Comparison of ENCODE assay signal across 21 cellular contexts in the genomic region with DNA sequence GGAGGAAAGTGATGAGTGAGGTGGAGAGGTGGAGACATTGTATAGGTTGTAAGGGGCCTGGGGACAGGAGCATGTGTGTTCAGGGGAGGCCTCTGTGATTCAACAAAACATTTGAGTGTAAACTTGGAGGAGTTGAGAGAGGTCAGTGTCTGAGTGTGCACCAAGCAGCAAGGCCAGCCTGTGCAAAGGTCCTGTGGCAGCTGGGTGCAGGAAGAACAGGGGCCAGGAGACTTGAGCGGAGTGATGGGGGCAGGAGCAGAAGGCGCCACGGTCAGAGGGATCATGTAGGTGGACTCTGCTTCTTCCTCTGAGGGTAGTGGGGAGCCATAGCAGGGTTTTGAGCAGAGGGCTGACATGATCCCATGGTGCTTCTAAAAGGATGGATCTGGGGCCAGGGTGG. TPM values are rescaled to one million over a fixed set of nuclear protein-coding genes. Genes with fewer than 3 reads are reported as not detected.
DNase-seq lines count a peak whose midpoint lies in the region; ATAC-seq, FAIRE-seq and TF ChIP-seq lines count a peak whose summit lies in the region.
"Had no signal": no experiment of that assay in that cellular context is flagged by ENCODE, and none has a peak within 500 bp of the region (broad histone marks: within the 10 kb centered on the region; RNA-seq: fewer than 3 reads in every experiment).

No MANE protein-coding gene starts in this region.

- H3K27me3 ChIP-seq in left ventricle myocardium inferior (ENCODE audit: low read depth) (peaks cover 58% of the 10 kb centered on the region), astrocyte (ENCODE audit: insufficient read depth, low read length) (peaks cover 7% of the 10 kb centered on the region)

- no peaks in the 10 kb centered on the region for H3K79me2 ChIP-seq in astrocyte (ENCODE audit: insufficient read depth, low read length)

- peaks cover 50% of the 10 kb centered on the region for H3K27me3 Mint-ChIP-seq in astrocyte (ENCODE audit: low read depth, unreplicated experiment)
- peaks cover 5% of the 10 kb centered on the region for H3K27me3 Mint-ChIP-seq in glutamatergic neuron (ENCODE audit: unreplicated experiment)
- no peaks in the 10 kb centered on the region for H3K27me3 Mint-ChIP-seq in type B pancreatic cell

- ATAC-seq in left ventricle myocardium superior (no peak), GM19328 (IDR thresholded peaks at IDR 0.05; ENCODE audit: unreplicated experiment) (no peak)
- ATAC-seq: GM23338 had no signal

- TF ChIP-seq CTCF in left ventricle myocardium inferior (IDR thresholded peaks at IDR 0.05; ENCODE audit: borderline replicate concordance) (no peak), astrocyte (IDR thresholded peaks at IDR 0.05; ENCODE audit: insufficient read depth, low read depth, low read length) (no peak), glutamatergic neuron (IDR thresholded peaks at IDR 0.05; ENCODE audit: partially characterized antibody, unreplicated experiment) (no peak), type B pancreatic cell (conservative IDR thresholded peaks at IDR 0.05) (no peak)

- H3K36me3 Mint-ChIP-seq in astrocyte (ENCODE audit: low read depth, unreplicated experiment) (peaks cover 2% of the 10 kb centered on the region), glutamatergic neuron (ENCODE audit: unreplicated experiment) (peaks cover 4% of the 10 kb centered on the region), type B pancreatic cell (no peaks in the 10 kb centered on the region)
- H3K36me3 Mint-ChIP-seq: CD4-positive, alpha-beta memory T cell had no signal

- H3K9ac ChIP-seq in astrocyte (ENCODE audit: low read length): no peak overlapping the region

- peaks cover 31% of the 10 kb centered on the region for H4K20me1 ChIP-seq in astrocyte (ENCODE audit: insufficient read depth, low read length)

- H3K9me3 Mint-ChIP-seq in astrocyte (ENCODE audit: unreplicated experiment): peaks cover 1% of the 10 kb centered on the region
- peaks cover 4% of the 10 kb centered on the region for H3K9me3 Mint-ChIP-seq in glutamatergic neuron (ENCODE audit: unreplicated experiment)
- peaks cover 3% of the 10 kb centered on the region for H3K9me3 Mint-ChIP-seq in type B pancreatic cell

- no peak for FAIRE-seq in astrocyte (lab: Jason Lieb, UNC)
- FAIRE-seq: A549, D721Med, G401.6, GM12892, GM19239, H54 had no signal

- no peaks in the 10 kb centered on the region for H3K4me1 ChIP-seq in left ventricle myocardium inferior
- H3K4me1 ChIP-seq in astrocyte (ENCODE audit: insufficient read depth, low read length): no peaks in the 10 kb centered on the region
- H3K4me1 ChIP-seq: A549, HAP-1 had no signal

- no peak overlapping the region for H3K4me2 ChIP-seq in astrocyte (ENCODE audit: low read length)
- H3K4me2 ChIP-seq: A549, GM23338 had no signal

- no peaks in the 10 kb centered on the region for H3K4me1 Mint-ChIP-seq in astrocyte (ENCODE audit: low read depth, unreplicated experiment)
- H3K4me1 Mint-ChIP-seq in glutamatergic neuron (ENCODE audit: low read depth, unreplicated experiment): peaks cover 4% of the 10 kb centered on the region
- H3K4me1 Mint-ChIP-seq in type B pancreatic cell (ENCODE audit: unreplicated experiment): peaks cover 4% of the 10 kb centered on the region
- H3K4me1 Mint-ChIP-seq: CD4-positive, alpha-beta memory T cell had no signal

- H3K36me3 ChIP-seq in left ventricle myocardium inferior: no peaks in the 10 kb centered on the region
- H3K36me3 ChIP-seq in astrocyte (ENCODE audit: insufficient read depth, low read length): no peaks in the 10 kb centered on the region
- H3K36me3 ChIP-seq: HAP-1 had no signal

- H3K27ac ChIP-seq in left ventricle myocardium inferior (replicated peaks) (no peak overlapping the region), astrocyte (ENCODE audit: low read depth, low read length) (no peak overlapping the region)
- H3K27ac ChIP-seq: A549 had no signal

- H3K27ac Mint-ChIP-seq in astrocyte (ENCODE audit: unreplicated experiment): no peak overlapping the region
- H3K27ac Mint-ChIP-seq in glutamatergic neuron (ENCODE audit: unreplicated experiment): no peak overlapping the region
- H3K27ac Mint-ChIP-seq in type B pancreatic cell: peak overlapping the region; percentile 19
- H3K27ac Mint-ChIP-seq: CD4-positive, alpha-beta memory T cell; GM23338 had no signal

- intact Hi-C loops in left ventricle myocardium superior (cut with micrococcal nuclease) (no loop called here), left ventricle myocardium inferior (cut with micrococcal nuclease) (no loop called here)

- peaks cover 3% of the 10 kb centered on the region for H3K9me3 ChIP-seq in left ventricle myocardium inferior (replicated peaks)
- H3K9me3 ChIP-seq in astrocyte (ENCODE audit: insufficient read depth, low read depth, low read length): peaks cover under 1% of the 10 kb centered on the region
- H3K9me3 ChIP-seq: A549, HAP-1 had no signal

- H3K4me3 Mint-ChIP-seq in astrocyte (ENCODE audit: unreplicated experiment): peak overlapping the region; percentile 35
- H3K4me3 Mint-ChIP-seq in glutamatergic neuron (ENCODE audit: unreplicated experiment): no peak overlapping the region
- no peak overlapping the region for H3K4me3 Mint-ChIP-seq in type B pancreatic cell
- H3K4me3 Mint-ChIP-seq: CD4-positive, alpha-beta memory T cell; GM23338 had no signal

- H3K4me3 ChIP-seq in left ventricle myocardium inferior (no peak overlapping the region), astrocyte (ENCODE audit: insufficient read depth, low read depth, low read length) (no peak overlapping the region)
- H3K4me3 ChIP-seq: A549, GM23338, HAP-1 had no signal

- no peak overlapping the region for H2AFZ ChIP-seq in astrocyte (ENCODE audit: low read depth, low read length)
- H2AFZ ChIP-seq: GM23338 had no signal

- DNase-seq in left ventricle myocardium superior (peak; percentile 13), left ventricle myocardium inferior (no peak), astrocyte (ENCODE audit: low read depth) (no peak), glutamatergic neuron (peak; percentile 4), type B pancreatic cell (ENCODE audit: extremely low spot score, unreplicated experiment) (no peak), COR-L47 (lab: John Stamatoyannopoulos, UW) (no peak), DMS 273 treated with DMSO at 0.1 percent for 48 hours (lab: John Stamatoyannopoulos, UW) (no peak)
- DNase-seq: 8988T; C1 segment of cervical spinal cord; CD4-positive, alpha-beta memory T cell; DMS53; DND-41 had no signal

RNA-seq across cellular contexts. Expression of a gene that starts 9.6 kb away (rescaled TPM):
- total RNA-seq in left ventricle myocardium superior: not detected
- total RNA-seq in left ventricle myocardium inferior: not detected
- not detected in 2 replicates for total RNA-seq in astrocyte
- total RNA-seq in glutamatergic neuron (ENCODE audit: unreplicated experiment): not detected
- total RNA-seq in type B pancreatic cell (ENCODE audit: low replicate concordance): 1.2 and 1.3 TPM in 2 replicates
- total RNA-seq: CD4-positive, alpha-beta memory T cell; GM23338 had no signal

Comparison
In these comparisons a context has a peak if more than half of its experiments do, and no peak if none do; other contexts are left out.
1. DNase-seq: peak in left ventricle myocardium superior (single experiment) and glutamatergic neuron (single experiment); none in left ventricle myocardium inferior (single experiment), astrocyte (single experiment), type B pancreatic cell (single experiment), COR-L47 (single experiment) and DMS 273 treated with DMSO at 0.1 percent for 48 hours (single experiment).